ENCODE assay signal across 12 cellular contexts in the genomic region with DNA sequence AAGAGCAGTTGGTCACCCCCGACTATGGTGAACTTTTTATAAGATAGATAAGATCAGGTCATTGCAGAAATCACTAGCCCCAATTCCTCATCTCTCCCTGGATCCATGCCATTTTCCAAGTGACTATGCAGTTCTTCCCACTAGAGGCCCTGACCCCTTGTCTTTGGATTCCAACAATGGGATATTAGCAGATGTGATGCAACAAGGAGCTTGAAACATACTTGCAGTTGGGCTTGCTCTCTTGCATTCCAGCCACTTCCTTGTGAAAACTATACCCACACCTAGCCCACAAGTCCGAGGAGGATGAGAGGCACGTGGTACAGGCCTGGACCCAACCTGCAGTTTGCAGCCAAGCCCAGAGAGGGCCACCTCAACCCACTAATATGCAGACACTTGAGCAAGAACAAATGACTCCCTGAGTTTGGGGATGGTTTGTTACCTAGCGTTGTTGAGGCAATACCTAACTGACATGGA.
DNase-seq lines count a peak whose midpoint lies in the region; FAIRE-seq and TF ChIP-seq lines count a peak whose summit lies in the region.
"Had no signal": no experiment of that assay in that cellular context is flagged by ENCODE, and none has a peak within 500 bp of the region (broad histone marks: within the 10 kb centered on the region; RNA-seq: fewer than 3 reads in every experiment).

No MANE protein-coding gene starts in this region.

- peaks cover 2% of the 10 kb centered on the region for H3K4me1 ChIP-seq in mesenchymal stem cell (ENCODE audit: control insufficient read depth, insufficient read depth, low read depth, low read length)

- H3K18ac ChIP-seq in mesenchymal stem cell (ENCODE audit: low read depth in 1 of 2, low read length in 2 of 2), result no peak overlapping the region

- peak overlapping the region in 1 of 2 experiments; percentile 33 for H2BK12ac ChIP-seq in mesenchymal stem cell (ENCODE audit: low read length in 2 of 2)

- DNase-seq in ELF-1 (ENCODE audit: low read depth, low spot score) (peak; percentile 59), HS-27A (ENCODE audit: low read depth) (peak; percentile 33), bronchial epithelial cell (ENCODE audit: low read depth) (peak; percentile 52), mesenchymal stem cell (peak; percentile 27), NCI-H2196 (lab: John Stamatoyannopoulos, UW; ENCODE audit: unreplicated experiment) (no peak), NCI-H146 (lab: John Stamatoyannopoulos, UW) (no peak), endothelial cell (ENCODE audit: low spot score) (no peak), glomerular visceral epithelial cell (ENCODE audit: extremely low spot score) (no peak)
- DNase-seq: dorsolateral prefrontal cortex, NCI-H510A treated with DMSO at 0.1 percent for 48 hours, nucleus accumbens, T-helper 17 cell had no signal

- TF ChIP-seq CTCF in bronchial epithelial cell (IDR thresholded peaks at IDR 0.05; ENCODE audit: insufficient read depth, low read length, severe bottlenecking) (peak; percentile 14), endothelial cell (IDR thresholded peaks at IDR 0.05; ENCODE audit: unreplicated experiment) (no peak)

- no peak overlapping the region for H3K4me3 Mint-ChIP-seq in endothelial cell (ENCODE audit: unreplicated experiment)
- H3K4me3 Mint-ChIP-seq: T-helper 17 cell had no signal

- no peaks in the 10 kb centered on the region for H3K27me3 ChIP-seq in bronchial epithelial cell (ENCODE audit: control insufficient read depth, insufficient read depth, low read length)
- H3K27me3 ChIP-seq in mesenchymal stem cell (ENCODE audit: control insufficient read depth in 1 of 2, insufficient read depth in 1 of 2, low read length in 2 of 2), result no peaks in the 10 kb centered on the region
- H3K27me3 ChIP-seq: dorsolateral prefrontal cortex had no signal

- no peak overlapping the region for H3K27ac ChIP-seq in mesenchymal stem cell (ENCODE audit: low read length, poor library complexity, severe bottlenecking)
- H3K27ac ChIP-seq: dorsolateral prefrontal cortex had no signal

- no peak overlapping the region for H3K27ac Mint-ChIP-seq in endothelial cell (ENCODE audit: unreplicated experiment)
- H3K27ac Mint-ChIP-seq: T-helper 17 cell had no signal

- no peaks in the 10 kb centered on the region for H3K9me3 Mint-ChIP-seq in endothelial cell (ENCODE audit: unreplicated experiment)

- H4K8ac ChIP-seq in mesenchymal stem cell (ENCODE audit: low read length), result no peak overlapping the region

- H3K4me2 ChIP-seq in mesenchymal stem cell (ENCODE audit: low read length, poor library complexity, severe bottlenecking), result no peak overlapping the region

- 91% methylated on average over 4 of the region's 4 CpGs for WGBS in mesenchymal stem cell

- no peak for FAIRE-seq in bronchial epithelial cell (lab: Jason Lieb, UNC)

- H2AK5ac ChIP-seq in mesenchymal stem cell (ENCODE audit: low read length, severe bottlenecking), result no peak overlapping the region

- H3K9me3 ChIP-seq in mesenchymal stem cell (ENCODE audit: control insufficient read depth, low read length), result no peaks in the 10 kb centered on the region

- H2BK5ac ChIP-seq in mesenchymal stem cell (ENCODE audit: low read depth, low read length, poor library complexity, severe bottlenecking), result no peak overlapping the region

- no peak overlapping the region for H3K14ac ChIP-seq in mesenchymal stem cell (ENCODE audit: low read length in 2 of 2)

- no peak overlapping the region for H2AFZ ChIP-seq in mesenchymal stem cell (ENCODE audit: low read depth, low read length)

- H3K36me3 Mint-ChIP-seq in endothelial cell (ENCODE audit: low read depth, unreplicated experiment), result no peaks in the 10 kb centered on the region

- no peak overlapping the region for H2BK120ac ChIP-seq in mesenchymal stem cell (ENCODE audit: low read depth, low read length)

- H3K4me1 Mint-ChIP-seq in endothelial cell (ENCODE audit: unreplicated experiment), result no peaks in the 10 kb centered on the region

- H3K79me1 ChIP-seq in mesenchymal stem cell (replicated peaks; ENCODE audit: low read length, poor library complexity, severe bottlenecking), result peaks cover 32% of the 10 kb centered on the region

- H2BK15ac ChIP-seq in mesenchymal stem cell (ENCODE audit: low read depth, poor library complexity, severe bottlenecking), result no peak overlapping the region

- no peaks in the 10 kb centered on the region for H3K36me3 ChIP-seq in bronchial epithelial cell (ENCODE audit: control insufficient read depth, insufficient read depth, low read length)
- H3K36me3 ChIP-seq in mesenchymal stem cell (ENCODE audit: control insufficient read depth in 1 of 2, insufficient read depth in 2 of 2, low read depth in 1 of 2, low read length in 2 of 2), result peaks cover 2 to 37% of the 10 kb centered on the region in 2 experiments

- H3K27me3 Mint-ChIP-seq in endothelial cell (ENCODE audit: unreplicated experiment), result no peaks in the 10 kb centered on the region
- H3K27me3 Mint-ChIP-seq: T-helper 17 cell had no signal

- no peak overlapping the region for H3K23ac ChIP-seq in mesenchymal stem cell (ENCODE audit: low read length in 2 of 2)

- H4K91ac ChIP-seq in mesenchymal stem cell (ENCODE audit: low read length), result no peak overlapping the region

- no peak overlapping the region for H3K4ac ChIP-seq in mesenchymal stem cell (ENCODE audit: low read depth in 1 of 2, low read length in 2 of 2)

- no peak overlapping the region for H3K4me3 ChIP-seq in bronchial epithelial cell (ENCODE audit: low read depth, low read length)
- no peak overlapping the region for H3K4me3 ChIP-seq in mesenchymal stem cell (ENCODE audit: insufficient read depth in 1 of 2, low read depth in 1 of 2, low read length in 2 of 2)
- H3K4me3 ChIP-seq: dorsolateral prefrontal cortex had no signal

- H3K9ac ChIP-seq in mesenchymal stem cell (ENCODE audit: low read length), result no peak overlapping the region

Comparison
In these comparisons a context has a peak if more than half of its experiments do, and no peak if none do; other contexts are left out.
1. DNase-seq: peak in ELF-1 (single experiment), HS-27A (single experiment), bronchial epithelial cell (single experiment) and mesenchymal stem cell (single experiment); none in NCI-H2196 (single experiment), NCI-H146 (single experiment), endothelial cell (single experiment) and glomerular visceral epithelial cell (single experiment).